Comparison of ENCODE assay signal across 12 cellular contexts in the genomic region with DNA sequence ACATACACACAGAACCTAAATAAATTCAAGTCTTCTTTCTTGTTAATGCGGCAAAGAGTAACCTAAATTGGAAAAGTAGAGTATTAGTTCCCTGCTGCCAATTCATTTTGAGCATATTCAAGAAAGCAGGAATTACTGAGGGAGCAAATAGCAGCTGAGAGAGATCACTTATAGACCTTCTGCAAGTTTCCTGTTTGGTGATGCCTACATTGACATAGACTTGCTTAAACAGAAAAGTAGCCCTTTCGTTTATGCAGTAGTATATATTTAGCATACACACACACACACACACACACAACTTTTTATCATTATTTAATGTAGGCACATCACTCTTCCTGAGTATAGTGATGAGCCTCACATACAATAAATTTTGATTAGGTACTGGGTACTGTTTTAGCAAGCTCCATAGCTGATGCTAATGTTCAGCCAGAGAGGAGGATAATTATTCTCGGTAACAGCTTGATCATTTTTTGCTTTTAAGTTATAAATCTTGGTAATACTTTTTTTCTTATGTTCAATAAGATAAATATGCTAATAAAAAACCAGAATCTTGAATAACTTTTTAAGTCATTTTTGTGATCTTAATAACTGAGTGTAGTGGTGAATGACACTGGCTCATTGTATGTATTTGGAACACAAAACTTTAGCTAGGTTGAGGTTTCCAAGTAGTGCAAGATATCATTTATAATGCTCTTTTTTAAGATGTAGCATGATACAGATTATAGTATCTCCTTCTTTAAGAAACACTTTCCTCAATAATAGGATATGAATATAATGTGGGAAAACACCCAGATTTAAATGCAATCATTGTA.
DNase-seq lines count a peak whose midpoint lies in the region; ATAC-seq lines count a peak whose summit lies in the region.
"Had no signal": no experiment of that assay in that cellular context is flagged by ENCODE, and none has a peak within 500 bp of the region (broad histone marks: within the 10 kb centered on the region; RNA-seq: fewer than 3 reads in every experiment).

No MANE protein-coding gene starts in this region.

- H3K4me1 Mint-ChIP-seq in T-helper 2 cell treated with Interferon-gamma antibody and Interleukin-4, amounts not matched to agents 5 μg/mL and 100 μg/mL, for 36 hours (ENCODE audit: low read depth), result peaks cover 33% of the 10 kb centered on the region

- H3K27me3 ChIP-seq in right cardiac atrium (ENCODE audit: control insufficient read depth, insufficient read depth), result no peaks in the 10 kb centered on the region
- H3K27me3 ChIP-seq: BLaER1 treated with 17β-estradiol and CSF1 and Interleukin-3, amounts not matched to agents 10 nM and 100 nM; cardiac muscle cell; suprapubic skin had no signal

- no peak for DNase-seq in Right ventricle myocardium superior
- DNase-seq in Right ventricle myocardium inferior (ENCODE audit: missing footprints), result no peak
- DNase-seq in T-helper 2 cell treated with Interferon-gamma antibody and Interleukin-4, amounts not matched to agents 5 μg/mL and 100 μg/mL, for 36 hours (ENCODE audit: low spot score), result no peak
- no peak for DNase-seq in right cardiac atrium
- DNase-seq in cerebellar cortex (ENCODE audit: low spot score), result no peak
- no peak for DNase-seq in NCI-H226

- no peaks in the 10 kb centered on the region for H3K9me3 Mint-ChIP-seq in T-helper 2 cell treated with Interferon-gamma antibody and Interleukin-4, amounts not matched to agents 5 μg/mL and 100 μg/mL, for 36 hours

- peaks cover 36% of the 10 kb centered on the region for H3K36me3 Mint-ChIP-seq in T-helper 2 cell treated with Interferon-gamma antibody and Interleukin-4, amounts not matched to agents 5 μg/mL and 100 μg/mL, for 36 hours (ENCODE audit: low read depth)

- no peaks in the 10 kb centered on the region for H3K9me3 ChIP-seq in right cardiac atrium (ENCODE audit: control insufficient read depth, low read length)
- H3K9me3 ChIP-seq: BLaER1 treated with 17β-estradiol and CSF1 and Interleukin-3, amounts not matched to agents 10 nM and 100 nM; suprapubic skin had no signal

- no peaks in the 10 kb centered on the region for H3K4me1 ChIP-seq in right cardiac atrium (ENCODE audit: control insufficient read depth, insufficient read depth, low read length)
- no peaks in the 10 kb centered on the region for H3K4me1 ChIP-seq in urinary bladder (ENCODE audit: insufficient read depth)

- whole genome bisulfite sequencing in right cardiac atrium, result 45% methylated on average over 3 of the region's 3 CpGs
- 59% methylated on average over 3 of the region's 3 CpGs for WGBS in urinary bladder

- H3K4me3 Mint-ChIP-seq in T-helper 2 cell treated with Interferon-gamma antibody and Interleukin-4, amounts not matched to agents 5 μg/mL and 100 μg/mL, for 36 hours, result no peak overlapping the region

- H3K36me3 ChIP-seq in urinary bladder (ENCODE audit: insufficient read depth), result no peaks in the 10 kb centered on the region

- intact Hi-C loops in Right ventricle myocardium superior (cut with DNase I), result no loop called here
- intact Hi-C loops in Right ventricle myocardium inferior (cut with DNase I), result loop anchor here (2.0 to 10.0 kb wide), 5 partner anchors 139 to 369 kb away; partner anchors contain the start of gene MBNL1
- intact Hi-C loops in right cardiac atrium (cut with DNase I), result loop anchor here in 3 of 4 donors (5.0 to 10.0 kb wide), 3 partner anchors 179 to 369 kb away; partner anchors contain the start of gene MBNL1 (in 2 of the 3)

- peak; percentile 37 for ATAC-seq in Right ventricle myocardium superior (ENCODE audit: poor library complexity)
- no peak for ATAC-seq in Right ventricle myocardium inferior
- peak; percentile 18 to 31 for ATAC-seq in right cardiac atrium
- no peak for ATAC-seq in HG02763 (IDR thresholded peaks at IDR 0.05; ENCODE audit: unreplicated experiment)

- H3K27ac Mint-ChIP-seq in T-helper 2 cell treated with Interferon-gamma antibody and Interleukin-4, amounts not matched to agents 5 μg/mL and 100 μg/mL, for 36 hours, result peak overlapping the region; percentile 43

- no peak overlapping the region for H3K4me3 ChIP-seq in right cardiac atrium (ENCODE audit: low read length)
- no peak overlapping the region for H3K4me3 ChIP-seq in urinary bladder (ENCODE audit: low read depth, low read length)
- H3K4me3 ChIP-seq: BLaER1 treated with 17β-estradiol and CSF1 and Interleukin-3, amounts not matched to agents 10 nM and 100 nM; cardiac muscle cell; suprapubic skin had no signal

- no peaks in the 10 kb centered on the region for H3K27me3 Mint-ChIP-seq in T-helper 2 cell treated with Interferon-gamma antibody and Interleukin-4, amounts not matched to agents 5 μg/mL and 100 μg/mL, for 36 hours (ENCODE audit: low read depth)

- no peak overlapping the region for H3K27ac ChIP-seq in right cardiac atrium (ENCODE audit: low read length)
- H3K27ac ChIP-seq in urinary bladder (ENCODE audit: low read depth), result peak overlapping the region; percentile 23
- H3K27ac ChIP-seq: BLaER1 treated with 17β-estradiol and CSF1 and Interleukin-3, amounts not matched to agents 10 nM and 100 nM; cardiac muscle cell; suprapubic skin; VCaP had no signal

Comparison
In these comparisons a context has a peak if more than half of its experiments do, and no peak if none do; other contexts are left out.
1. ATAC-seq: peak in Right ventricle myocardium superior (single experiment) and right cardiac atrium (2 of 2); none in Right ventricle myocardium inferior (single experiment) and HG02763 (single experiment).